ENCODE assay signal across 1 cellular context in the genomic region with DNA sequence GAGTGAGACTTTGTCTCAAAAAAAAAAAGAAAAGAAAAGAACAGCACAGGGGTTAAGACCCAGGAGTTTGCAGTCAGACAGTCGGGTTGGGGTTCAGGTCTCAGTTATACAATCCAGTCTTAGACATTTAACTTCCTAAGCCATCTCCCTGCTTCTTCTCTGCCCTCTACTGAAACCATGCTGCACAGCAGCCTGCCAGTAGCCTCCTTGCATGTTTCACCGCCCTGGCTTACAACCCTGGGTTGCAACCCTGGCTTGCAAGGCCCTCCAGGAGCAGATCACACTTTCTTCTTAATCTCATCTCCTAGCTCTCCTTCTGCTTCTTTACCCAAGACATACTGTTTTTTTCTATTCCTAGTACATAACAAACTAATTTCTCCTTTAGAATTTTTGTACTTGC.
TF ChIP-seq lines count a peak whose summit lies in the region.

No MANE protein-coding gene starts in this region.

TF ChIP-seq in K562, 482 proteins besides CTCF, POLR2A, EP300 and RAD21:
- TF ChIP-seq, protein P1, sequence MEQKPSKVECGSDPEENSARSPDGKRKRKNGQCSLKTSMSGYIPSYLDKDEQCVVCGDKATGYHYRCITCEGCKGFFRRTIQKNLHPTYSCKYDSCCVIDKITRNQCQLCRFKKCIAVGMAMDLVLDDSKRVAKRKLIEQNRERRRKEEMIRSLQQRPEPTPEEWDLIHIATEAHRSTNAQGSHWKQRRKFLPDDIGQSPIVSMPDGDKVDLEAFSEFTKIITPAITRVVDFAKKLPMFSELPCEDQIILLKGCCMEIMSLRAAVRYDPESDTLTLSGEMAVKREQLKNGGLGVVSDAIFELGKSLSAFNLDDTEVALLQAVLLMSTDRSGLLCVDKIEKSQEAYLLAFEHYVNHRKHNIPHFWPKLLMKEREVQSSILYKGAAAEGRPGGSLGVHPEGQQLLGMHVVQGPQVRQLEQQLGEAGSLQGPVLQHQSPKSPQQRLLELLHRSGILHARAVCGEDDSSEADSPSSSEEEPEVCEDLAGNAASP (IDR thresholded peaks at IDR 0.05): no peak
- TF ChIP-seq ELF2 (CRISPR knock-in tag; IDR thresholded peaks at IDR 0.05) (no peak), NELFE (IDR thresholded peaks at IDR 0.05; ENCODE audit: insufficient read depth, insufficient read length) (no peak), ZNF431 (CRISPR knock-in tag; IDR thresholded peaks at IDR 0.05) (no peak), MED1 (CRISPR knock-in tag; IDR thresholded peaks at IDR 0.05; ENCODE audit: borderline replicate concordance) (no peak), NR2C1 (IDR thresholded peaks at IDR 0.05) (no peak), NR2C1 (tag; IDR thresholded peaks at IDR 0.05) (no peak), ZNF282 (CRISPR knock-in tag; IDR thresholded peaks at IDR 0.05) (no peak), RBM15 (IDR thresholded peaks at IDR 0.05; ENCODE audit: insufficient read depth, low read length) (no peak), PTTG1 (tag; IDR thresholded peaks at IDR 0.05; ENCODE audit: low read depth) (no peak), CREM (IDR thresholded peaks at IDR 0.05; ENCODE audit: low read depth) (no peak), MAFG (tag; conservative IDR thresholded peaks at IDR 0.05) (no peak), SNRNP70 (optimal IDR thresholded peaks at IDR 0.05; ENCODE audit: low read depth, low read length) (no peak), SP1 (CRISPR knock-in tag; IDR thresholded peaks at IDR 0.05) (no peak), DPF2 (IDR thresholded peaks at IDR 0.05) (no peak), TAF1 (IDR thresholded peaks at IDR 0.05; ENCODE audit: control insufficient read depth, extremely low read depth, insufficient read depth, low read length, severe bottlenecking) (no peak), EHMT2 (IDR thresholded peaks at IDR 0.05) (no peak)
- TF ChIP-seq, protein P2, sequence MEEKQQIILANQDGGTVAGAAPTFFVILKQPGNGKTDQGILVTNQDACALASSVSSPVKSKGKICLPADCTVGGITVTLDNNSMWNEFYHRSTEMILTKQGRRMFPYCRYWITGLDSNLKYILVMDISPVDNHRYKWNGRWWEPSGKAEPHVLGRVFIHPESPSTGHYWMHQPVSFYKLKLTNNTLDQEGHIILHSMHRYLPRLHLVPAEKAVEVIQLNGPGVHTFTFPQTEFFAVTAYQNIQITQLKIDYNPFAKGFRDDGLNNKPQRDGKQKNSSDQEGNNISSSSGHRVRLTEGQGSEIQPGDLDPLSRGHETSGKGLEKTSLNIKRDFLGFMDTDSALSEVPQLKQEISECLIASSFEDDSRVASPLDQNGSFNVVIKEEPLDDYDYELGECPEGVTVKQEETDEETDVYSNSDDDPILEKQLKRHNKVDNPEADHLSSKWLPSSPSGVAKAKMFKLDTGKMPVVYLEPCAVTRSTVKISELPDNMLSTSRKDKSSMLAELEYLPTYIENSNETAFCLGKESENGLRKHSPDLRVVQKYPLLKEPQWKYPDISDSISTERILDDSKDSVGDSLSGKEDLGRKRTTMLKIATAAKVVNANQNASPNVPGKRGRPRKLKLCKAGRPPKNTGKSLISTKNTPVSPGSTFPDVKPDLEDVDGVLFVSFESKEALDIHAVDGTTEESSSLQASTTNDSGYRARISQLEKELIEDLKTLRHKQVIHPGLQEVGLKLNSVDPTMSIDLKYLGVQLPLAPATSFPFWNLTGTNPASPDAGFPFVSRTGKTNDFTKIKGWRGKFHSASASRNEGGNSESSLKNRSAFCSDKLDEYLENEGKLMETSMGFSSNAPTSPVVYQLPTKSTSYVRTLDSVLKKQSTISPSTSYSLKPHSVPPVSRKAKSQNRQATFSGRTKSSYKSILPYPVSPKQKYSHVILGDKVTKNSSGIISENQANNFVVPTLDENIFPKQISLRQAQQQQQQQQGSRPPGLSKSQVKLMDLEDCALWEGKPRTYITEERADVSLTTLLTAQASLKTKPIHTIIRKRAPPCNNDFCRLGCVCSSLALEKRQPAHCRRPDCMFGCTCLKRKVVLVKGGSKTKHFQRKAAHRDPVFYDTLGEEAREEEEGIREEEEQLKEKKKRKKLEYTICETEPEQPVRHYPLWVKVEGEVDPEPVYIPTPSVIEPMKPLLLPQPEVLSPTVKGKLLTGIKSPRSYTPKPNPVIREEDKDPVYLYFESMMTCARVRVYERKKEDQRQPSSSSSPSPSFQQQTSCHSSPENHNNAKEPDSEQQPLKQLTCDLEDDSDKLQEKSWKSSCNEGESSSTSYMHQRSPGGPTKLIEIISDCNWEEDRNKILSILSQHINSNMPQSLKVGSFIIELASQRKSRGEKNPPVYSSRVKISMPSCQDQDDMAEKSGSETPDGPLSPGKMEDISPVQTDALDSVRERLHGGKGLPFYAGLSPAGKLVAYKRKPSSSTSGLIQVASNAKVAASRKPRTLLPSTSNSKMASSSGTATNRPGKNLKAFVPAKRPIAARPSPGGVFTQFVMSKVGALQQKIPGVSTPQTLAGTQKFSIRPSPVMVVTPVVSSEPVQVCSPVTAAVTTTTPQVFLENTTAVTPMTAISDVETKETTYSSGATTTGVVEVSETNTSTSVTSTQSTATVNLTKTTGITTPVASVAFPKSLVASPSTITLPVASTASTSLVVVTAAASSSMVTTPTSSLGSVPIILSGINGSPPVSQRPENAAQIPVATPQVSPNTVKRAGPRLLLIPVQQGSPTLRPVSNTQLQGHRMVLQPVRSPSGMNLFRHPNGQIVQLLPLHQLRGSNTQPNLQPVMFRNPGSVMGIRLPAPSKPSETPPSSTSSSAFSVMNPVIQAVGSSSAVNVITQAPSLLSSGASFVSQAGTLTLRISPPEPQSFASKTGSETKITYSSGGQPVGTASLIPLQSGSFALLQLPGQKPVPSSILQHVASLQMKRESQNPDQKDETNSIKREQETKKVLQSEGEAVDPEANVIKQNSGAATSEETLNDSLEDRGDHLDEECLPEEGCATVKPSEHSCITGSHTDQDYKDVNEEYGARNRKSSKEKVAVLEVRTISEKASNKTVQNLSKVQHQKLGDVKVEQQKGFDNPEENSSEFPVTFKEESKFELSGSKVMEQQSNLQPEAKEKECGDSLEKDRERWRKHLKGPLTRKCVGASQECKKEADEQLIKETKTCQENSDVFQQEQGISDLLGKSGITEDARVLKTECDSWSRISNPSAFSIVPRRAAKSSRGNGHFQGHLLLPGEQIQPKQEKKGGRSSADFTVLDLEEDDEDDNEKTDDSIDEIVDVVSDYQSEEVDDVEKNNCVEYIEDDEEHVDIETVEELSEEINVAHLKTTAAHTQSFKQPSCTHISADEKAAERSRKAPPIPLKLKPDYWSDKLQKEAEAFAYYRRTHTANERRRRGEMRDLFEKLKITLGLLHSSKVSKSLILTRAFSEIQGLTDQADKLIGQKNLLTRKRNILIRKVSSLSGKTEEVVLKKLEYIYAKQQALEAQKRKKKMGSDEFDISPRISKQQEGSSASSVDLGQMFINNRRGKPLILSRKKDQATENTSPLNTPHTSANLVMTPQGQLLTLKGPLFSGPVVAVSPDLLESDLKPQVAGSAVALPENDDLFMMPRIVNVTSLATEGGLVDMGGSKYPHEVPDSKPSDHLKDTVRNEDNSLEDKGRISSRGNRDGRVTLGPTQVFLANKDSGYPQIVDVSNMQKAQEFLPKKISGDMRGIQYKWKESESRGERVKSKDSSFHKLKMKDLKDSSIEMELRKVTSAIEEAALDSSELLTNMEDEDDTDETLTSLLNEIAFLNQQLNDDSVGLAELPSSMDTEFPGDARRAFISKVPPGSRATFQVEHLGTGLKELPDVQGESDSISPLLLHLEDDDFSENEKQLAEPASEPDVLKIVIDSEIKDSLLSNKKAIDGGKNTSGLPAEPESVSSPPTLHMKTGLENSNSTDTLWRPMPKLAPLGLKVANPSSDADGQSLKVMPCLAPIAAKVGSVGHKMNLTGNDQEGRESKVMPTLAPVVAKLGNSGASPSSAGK (IDR thresholded peaks at IDR 0.05): no peak
- TF ChIP-seq, protein P3, sequence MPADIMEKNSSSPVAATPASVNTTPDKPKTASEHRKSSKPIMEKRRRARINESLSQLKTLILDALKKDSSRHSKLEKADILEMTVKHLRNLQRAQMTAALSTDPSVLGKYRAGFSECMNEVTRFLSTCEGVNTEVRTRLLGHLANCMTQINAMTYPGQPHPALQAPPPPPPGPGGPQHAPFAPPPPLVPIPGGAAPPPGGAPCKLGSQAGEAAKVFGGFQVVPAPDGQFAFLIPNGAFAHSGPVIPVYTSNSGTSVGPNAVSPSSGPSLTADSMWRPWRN (IDR thresholded peaks at IDR 0.05; ENCODE audit: low read depth): no peak
- TF ChIP-seq, protein P4, sequence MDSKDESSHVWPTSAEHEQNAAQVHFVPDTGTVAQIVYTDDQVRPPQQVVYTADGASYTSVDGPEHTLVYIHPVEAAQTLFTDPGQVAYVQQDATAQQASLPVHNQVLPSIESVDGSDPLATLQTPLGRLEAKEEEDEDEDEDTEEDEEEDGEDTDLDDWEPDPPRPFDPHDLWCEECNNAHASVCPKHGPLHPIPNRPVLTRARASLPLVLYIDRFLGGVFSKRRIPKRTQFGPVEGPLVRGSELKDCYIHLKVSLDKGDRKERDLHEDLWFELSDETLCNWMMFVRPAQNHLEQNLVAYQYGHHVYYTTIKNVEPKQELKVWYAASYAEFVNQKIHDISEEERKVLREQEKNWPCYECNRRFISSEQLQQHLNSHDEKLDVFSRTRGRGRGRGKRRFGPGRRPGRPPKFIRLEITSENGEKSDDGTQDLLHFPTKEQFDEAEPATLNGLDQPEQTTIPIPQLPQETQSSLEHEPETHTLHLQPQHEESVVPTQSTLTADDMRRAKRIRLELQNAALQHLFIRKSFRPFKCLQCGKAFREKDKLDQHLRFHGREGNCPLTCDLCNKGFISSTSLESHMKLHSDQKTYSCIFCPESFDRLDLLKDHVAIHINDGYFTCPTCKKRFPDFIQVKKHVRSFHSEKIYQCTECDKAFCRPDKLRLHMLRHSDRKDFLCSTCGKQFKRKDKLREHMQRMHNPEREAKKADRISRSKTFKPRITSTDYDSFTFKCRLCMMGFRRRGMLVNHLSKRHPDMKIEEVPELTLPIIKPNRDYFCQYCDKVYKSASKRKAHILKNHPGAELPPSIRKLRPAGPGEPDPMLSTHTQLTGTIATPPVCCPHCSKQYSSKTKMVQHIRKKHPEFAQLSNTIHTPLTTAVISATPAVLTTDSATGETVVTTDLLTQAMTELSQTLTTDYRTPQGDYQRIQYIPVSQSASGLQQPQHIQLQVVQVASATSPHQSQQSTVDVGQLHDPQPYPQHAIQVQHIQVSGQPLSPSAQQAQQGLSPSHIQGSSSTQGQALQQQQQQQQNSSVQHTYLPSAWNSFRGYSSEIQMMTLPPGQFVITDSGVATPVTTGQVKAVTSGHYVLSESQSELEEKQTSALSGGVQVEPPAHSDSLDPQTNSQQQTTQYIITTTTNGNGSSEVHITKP (IDR thresholded peaks at IDR 0.05; ENCODE audit: partially characterized antibody): no peak
- TF ChIP-seq, protein P5, sequence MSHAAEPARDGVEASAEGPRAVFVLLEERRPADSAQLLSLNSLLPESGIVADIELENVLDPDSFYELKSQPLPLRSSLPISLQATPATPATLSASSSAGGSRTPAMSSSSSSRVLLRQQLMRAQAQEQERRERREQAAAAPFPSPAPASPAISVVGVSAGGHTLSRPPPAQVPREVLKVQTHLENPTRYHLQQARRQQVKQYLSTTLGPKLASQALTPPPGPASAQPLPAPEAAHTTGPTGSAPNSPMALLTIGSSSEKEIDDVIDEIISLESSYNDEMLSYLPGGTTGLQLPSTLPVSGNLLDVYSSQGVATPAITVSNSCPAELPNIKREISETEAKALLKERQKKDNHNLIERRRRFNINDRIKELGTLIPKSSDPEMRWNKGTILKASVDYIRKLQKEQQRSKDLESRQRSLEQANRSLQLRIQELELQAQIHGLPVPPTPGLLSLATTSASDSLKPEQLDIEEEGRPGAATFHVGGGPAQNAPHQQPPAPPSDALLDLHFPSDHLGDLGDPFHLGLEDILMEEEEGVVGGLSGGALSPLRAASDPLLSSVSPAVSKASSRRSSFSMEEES (CRISPR knock-in tag; IDR thresholded peaks at IDR 0.05): no peak
TF ChIP-seq in K562: peak in this region for 0.
